8 cellular contexts compared by ENCODE assay signal in the genomic region with DNA sequence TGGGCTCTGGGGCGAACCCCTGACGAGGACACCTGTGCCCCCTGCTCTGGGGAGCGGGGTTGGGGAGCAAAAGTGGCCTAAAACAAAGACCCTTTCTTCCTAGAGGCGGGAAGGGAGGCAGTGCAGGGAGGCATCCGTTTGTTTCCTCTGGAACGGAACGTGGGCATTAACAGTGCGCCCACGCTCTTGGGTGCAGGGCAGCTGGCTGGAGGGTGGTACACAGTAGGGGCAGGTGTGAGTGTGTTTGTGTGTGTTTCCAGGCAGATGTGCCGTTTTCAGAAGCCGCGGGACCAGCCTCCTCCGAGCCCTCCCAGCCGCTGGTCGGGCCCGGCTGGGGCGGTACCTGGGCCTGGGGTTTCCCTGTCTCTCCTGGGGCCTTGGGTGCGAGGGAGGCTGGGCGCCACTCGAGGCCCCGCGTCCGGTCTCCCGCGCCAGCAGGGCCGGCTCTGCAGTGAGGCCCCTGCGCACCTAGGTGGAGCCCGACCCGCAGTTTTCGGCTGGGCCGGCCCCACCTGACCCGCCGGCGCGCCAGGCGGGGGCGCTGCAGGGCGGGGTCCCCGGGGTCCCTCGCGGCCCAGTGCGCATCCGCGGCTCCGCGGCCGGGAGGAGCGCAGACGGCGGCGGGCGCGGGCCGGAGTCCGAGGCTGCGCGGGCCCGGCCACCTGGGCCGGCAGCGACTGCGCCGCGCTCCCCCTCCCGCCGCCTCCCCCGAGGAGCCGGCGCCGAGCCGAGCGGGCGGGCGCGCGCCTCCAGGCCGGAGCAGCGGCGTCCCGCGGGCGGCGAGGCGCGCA.
DNase-seq lines count a peak whose midpoint lies in the region; ATAC-seq, FAIRE-seq and TF ChIP-seq lines count a peak whose summit lies in the region.

No MANE protein-coding gene starts in this region.

- DNase-seq in A549 (ENCODE audit: low read depth in 1 of 2, low spot score in 1 of 2) (peak; percentile 67 to 79), GM12891 (ENCODE audit: insufficient read length, low spot score) (peak; percentile 79), WTC11 (ENCODE audit: low spot score) (peak; percentile 79), hepatocyte (ENCODE audit: low spot score) (peak; percentile 89), sigmoid colon (no peak), DMS53 treated with DMSO at 0.1 percent for 48 hours (lab: John Stamatoyannopoulos, UW; ENCODE audit: unreplicated experiment) (no peak), CD1c-positive myeloid dendritic cell (ENCODE audit: extremely low spot score) (no peak)
- peak; percentile 38 for DNase-seq in stimulated activated CD4-positive, alpha-beta T cell treated with anti-CD3 and anti-CD28 coated beads, Interleukin-1b, Interleukin-23, amount 100 ng/mL, for 48 hours

- H4K20me1 ChIP-seq in hepatocyte (ENCODE audit: insufficient read depth, poor library complexity, severe bottlenecking): peaks cover 5% of the 10 kb centered on the region

- intact Hi-C loops in sigmoid colon (cut with DNase I): loop anchor here (5.0 kb wide), 2 partner anchors 732 to 1057 kb away; no protein-coding TSS in a partner anchor

- peaks cover 19% of the 10 kb centered on the region for H3K9me3 Mint-ChIP-seq in WTC11

- WGBS in A549 (ENCODE audit: missing lambda C conversion rate): 78% methylated on average over 9 of the region's 84 CpGs
- 19% methylated on average over 47 of the region's 84 CpGs for WGBS in hepatocyte (ENCODE audit: low lambda C conversion rate, missing lambda C conversion rate)
- 9 to 10% methylated on average over 84 of the region's 84 CpGs for WGBS in sigmoid colon, 2 donors

- no peaks in the 10 kb centered on the region for H3K79me2 ChIP-seq in hepatocyte

- peaks cover 3% of the 10 kb centered on the region; the same call in 1 of the 3 replicates for H3K9me3 ChIP-seq in A549
- peaks cover 9% of the 10 kb centered on the region for H3K9me3 ChIP-seq in hepatocyte (ENCODE audit: low read depth)
- H3K9me3 ChIP-seq in sigmoid colon: peaks cover 0 to 3% (median 0%) of the 10 kb centered on the region in 4 donors

- H2AFZ ChIP-seq in hepatocyte: no peak overlapping the region

- H3K4me2 ChIP-seq in A549: peak overlapping the region; percentile 71
- H3K4me2 ChIP-seq in hepatocyte: peak overlapping the region; percentile 54

- peak overlapping the region; percentile 61 for H3K4me3 Mint-ChIP-seq in WTC11

- TF ChIP-seq CTCF in A549 (IDR thresholded peaks at IDR 0.05): peak; percentile 81
- TF ChIP-seq CTCF in WTC11 (IDR thresholded peaks at IDR 0.05): peak; percentile 35; the same call in 1 of the 2 replicates
- peak; percentile 61 for TF ChIP-seq CTCF in hepatocyte (IDR thresholded peaks at IDR 0.05; ENCODE audit: poor library complexity)
- TF ChIP-seq CTCF in sigmoid colon (IDR thresholded peaks at IDR 0.05): peak in 2 of 4 experiments; percentile 15 to 26

- H3K36me3 Mint-ChIP-seq in WTC11: peaks cover 20% of the 10 kb centered on the region

- H3K27me3 Mint-ChIP-seq in WTC11 (ENCODE audit: low read depth): peaks cover 19% of the 10 kb centered on the region

- no peak for FAIRE-seq in A549 (lab: Jason Lieb, UNC)
- no peak for FAIRE-seq in GM12891 (lab: Jason Lieb, UNC)

- peaks cover 14% of the 10 kb centered on the region for H3K4me1 Mint-ChIP-seq in WTC11

- CTCF ChIA-PET in A549 (lab: Yijun Ruan, JAX) (interaction anchor here (2.8 to 3.0 kb wide), 2 partner anchors 730 kb away, joined by 9 to 20 read pairs; no protein-coding TSS in a partner anchor), WTC11 (lab: Charles Lee) (interaction anchor here (0.9 kb wide), 1 partner anchor 595 kb away, joined by 3 read pairs; no protein-coding TSS in a partner anchor)

- H3K27me3 ChIP-seq in hepatocyte: peaks cover 28% of the 10 kb centered on the region
- peaks cover 14 to 51% (median 36%) of the 10 kb centered on the region in 3 donors for H3K27me3 ChIP-seq in sigmoid colon

- TF ChIP-seq EP300 in A549 (IDR thresholded peaks at IDR 0.05): no peak
- TF ChIP-seq EP300 in sigmoid colon (IDR thresholded peaks at IDR 0.05): no peak

- peak overlapping the region; percentile 52 for H3K4me3 ChIP-seq in A549
- no peak overlapping the region for H3K4me3 ChIP-seq in hepatocyte
- H3K4me3 ChIP-seq in sigmoid colon: no peak overlapping the region

- ATAC-seq in A549 (peak; percentile 83 to 94), WTC11 (peak; percentile 83)

- POLR2A ChIA-PET in A549 (lab: Yijun Ruan, JAX) (no interaction called here), WTC11 (lab: Charles Lee) (no interaction called here)

- H3K36me3 ChIP-seq in hepatocyte (replicated peaks; ENCODE audit: insufficient read depth, low read depth) (no peaks in the 10 kb centered on the region), sigmoid colon (no peaks in the 10 kb centered on the region)

- peak; percentile 46 to 67 for TF ChIP-seq RAD21 in A549 (conservative IDR thresholded peaks at IDR 0.05 in 1 of 2, IDR thresholded peaks at IDR 0.05 in 1 of 2)

- peak; percentile 32; the same call in 1 of the 2 replicates for TF ChIP-seq POLR2A in A549 (IDR thresholded peaks at IDR 0.05; ENCODE audit: low read length)
- TF ChIP-seq POLR2A in GM12891 (IDR thresholded peaks at IDR 0.05; ENCODE audit: low read depth, low read length): no peak
- TF ChIP-seq POLR2A in sigmoid colon (IDR thresholded peaks at IDR 0.05): no peak

- peak overlapping the region; percentile 64 to 91; a peak in 5 of 6 replicates for H3K27ac ChIP-seq in A549
- no peak overlapping the region for H3K27ac ChIP-seq in hepatocyte
- no peak overlapping the region for H3K27ac ChIP-seq in sigmoid colon

- no peak overlapping the region for H3K27ac Mint-ChIP-seq in WTC11

- H3K9me2 ChIP-seq in hepatocyte (replicated peaks; ENCODE audit: insufficient read depth): no peaks in the 10 kb centered on the region

- H3K4me1 ChIP-seq in A549 (0 out of 3 replicates have a peak, but pooled peaks cover 4% of the 10 kb centered on the region), hepatocyte (ENCODE audit: insufficient read depth) (peaks cover 9% of the 10 kb centered on the region), sigmoid colon (peaks cover 0 to 26% (median 21%) of the 10 kb centered on the region in 4 donors)

TF ChIP-seq in GM12891, 5 proteins besides CTCF, POLR2A, EP300 and RAD21:
- TF ChIP-seq TAF1 (IDR thresholded peaks at IDR 0.05; ENCODE audit: low read depth, low read length) (no peak), SPI1 (IDR thresholded peaks at IDR 0.05; ENCODE audit: low read depth, low read length) (no peak), POU2F2 (IDR thresholded peaks at IDR 0.05; ENCODE audit: low read depth, low read length) (no peak), POLR2AphosphoS5 (IDR thresholded peaks at IDR 0.05; ENCODE audit: low read depth, low read length) (no peak), PAX5 (IDR thresholded peaks at IDR 0.05; ENCODE audit: insufficient read depth, low read length, severe bottlenecking) (no peak)

TF ChIP-seq in WTC11, 78 proteins besides CTCF, POLR2A, EP300 and RAD21:
- TF ChIP-seq KAT7 (CRISPR knock-in tag; IDR thresholded peaks at IDR 0.05; ENCODE audit: borderline replicate concordance): no peak
- TF ChIP-seq ZNF423 (CRISPR knock-in tag; IDR thresholded peaks at IDR 0.05): peak; percentile 63; the same call in 1 of the 2 replicates
- TF ChIP-seq ZNF317 (CRISPR knock-in tag; IDR thresholded peaks at IDR 0.05; ENCODE audit: borderline replicate concordance, low read depth): no peak
- peak; percentile 33; the same call in 1 of the 2 replicates for TF ChIP-seq MAX (CRISPR knock-in tag; IDR thresholded peaks at IDR 0.05)
- TF ChIP-seq HMGXB4 (CRISPR knock-in tag; IDR thresholded peaks at IDR 0.05): peak; percentile 89
- TF ChIP-seq, protein P1, sequence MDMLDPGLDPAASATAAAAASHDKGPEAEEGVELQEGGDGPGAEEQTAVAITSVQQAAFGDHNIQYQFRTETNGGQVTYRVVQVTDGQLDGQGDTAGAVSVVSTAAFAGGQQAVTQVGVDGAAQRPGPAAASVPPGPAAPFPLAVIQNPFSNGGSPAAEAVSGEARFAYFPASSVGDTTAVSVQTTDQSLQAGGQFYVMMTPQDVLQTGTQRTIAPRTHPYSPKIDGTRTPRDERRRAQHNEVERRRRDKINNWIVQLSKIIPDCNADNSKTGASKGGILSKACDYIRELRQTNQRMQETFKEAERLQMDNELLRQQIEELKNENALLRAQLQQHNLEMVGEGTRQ (CRISPR knock-in tag; IDR thresholded peaks at IDR 0.05): peak; percentile 76

Comparison
In these comparisons a context has a peak if more than half of its experiments do, and no peak if none do; other contexts are left out.
1. DNase-seq: peak in A549 (2 of 2), GM12891 (single experiment), WTC11 (single experiment), hepatocyte (single experiment) and stimulated activated CD4-positive, alpha-beta T cell treated with anti-CD3 and anti-CD28 coated beads, Interleukin-1b, Interleukin-23, amount 100 ng/mL, for 48 hours (single experiment); none in sigmoid colon (single experiment), DMS53 treated with DMSO at 0.1 percent for 48 hours (single experiment) and CD1c-positive myeloid dendritic cell (single experiment).
2. H3K27ac ChIP-seq: peak in A549 (2 of 2); none in hepatocyte (single experiment) and sigmoid colon (0 of 4).